In the genomic region with DNA sequence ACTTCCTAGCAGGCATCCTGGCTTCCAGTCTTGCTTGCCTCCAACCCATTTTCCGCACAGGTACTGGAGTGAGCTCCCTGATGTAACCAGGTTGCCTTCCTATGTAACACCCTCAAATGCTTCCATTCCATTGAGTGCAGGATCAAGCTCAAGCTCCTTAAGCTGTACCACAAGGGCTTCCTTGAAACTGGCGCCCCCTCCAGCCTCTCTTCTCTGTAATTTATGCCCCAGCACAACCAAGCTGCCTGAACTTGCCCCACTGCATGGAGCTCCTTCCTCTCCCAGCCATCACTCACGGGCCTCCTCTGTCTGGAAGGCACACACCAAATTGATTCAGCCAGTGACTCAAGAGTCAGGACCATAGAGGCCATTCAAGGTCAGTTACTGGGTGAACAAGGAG, we compare ENCODE assay signal across 23 cellular contexts.
"Had no signal": no experiment of that assay in that cellular context is flagged by ENCODE, and none has a peak within 500 bp of the region (broad histone marks: within the 10 kb centered on the region; RNA-seq: fewer than 3 reads in every experiment).

No MANE protein-coding gene starts in this region.

- ATAC-seq: activated T-cell treated with anti-CD3 and anti-CD28 coated beads, Interleukin-2, amount 50 U/mL, for 4 hours; activated T-helper 17 cell treated with anti-CD3 and anti-CD28 coated beads, Interleukin-2, amount 50 U/mL, for 72 hours; natural killer cell; right lobe of liver; stimulated activated effector memory CD8-positive, alpha-beta T cell treated with anti-CD3 and anti-CD28 coated beads, Interleukin-12 subunit alpha, Interleukin-12 subunit beta, amount 100 ng/mL, for 72 hours; stimulated activated naive CD8-positive, alpha-beta T cell treated with anti-CD3 and anti-CD28 coated beads, Interleukin-15, amount 100 ng/mL, for 72 hours had no signal

- DNase-seq: activated CD4-positive, alpha-beta memory T cell treated with anti-CD3 and anti-CD28 coated beads, Interleukin-2, amount 10 ng/mL, durations not matched to agents 7 days and 5 days; activated CD4-positive, alpha-beta T cell treated with anti-CD3 and anti-CD28 coated beads, Interleukin-2, amount 10 ng/mL, durations not matched to agents 7 days and 5 days; activated gamma-delta T cell treated with Interleukin-2 at 50 U/mL for 16 hours; activated naive CD4-positive, alpha-beta T cell treated with anti-CD3 and anti-CD28 coated beads, Interleukin-2, amount 50 U/mL, for 16 hours; activated T-cell treated with anti-CD3 and anti-CD28 coated beads, Interleukin-2, amount 50 U/mL, for 4 hours; amniotic stem cell; brain microvascular endothelial cell; effector memory CD4-positive, alpha-beta T cell; erythroblast; hippocampal formation; natural killer cell; right lobe of liver; stimulated activated CD4-positive, alpha-beta T cell treated with anti-CD3 and anti-CD28 coated beads, Interleukin-4, amount 100 ng/mL, for 24 hours; stimulated activated naive CD8-positive, alpha-beta T cell treated with anti-CD3 and anti-CD28 coated beads, Interleukin-15, amount 100 ng/mL, for 72 hours; substantia nigra; T-helper 1 cell had no signal

- H3K4me3 ChIP-seq: coronary artery, dorsolateral prefrontal cortex, neural progenitor cell, right lobe of liver, skin epidermis, vagina had no signal
